In genomic region chr7:144127714-144128334, GRCh38 we compare ENCODE assay signal across 9 cellular contexts. TPM values are rescaled to one million over a fixed set of nuclear protein-coding genes. Genes with fewer than 3 reads are reported as not detected.
A peak's percentile ranks its signal among the peaks of the same experiment; 100 is the strongest.
DNase-seq lines count a peak whose midpoint lies in the region; ATAC-seq, FAIRE-seq and TF ChIP-seq lines count a peak whose summit lies in the region.
"Had no signal": no experiment of that assay in that cellular context is flagged by ENCODE, and none has a peak within 500 bp of the region (broad histone marks: within the 10 kb centered on the region; RNA-seq: fewer than 3 reads in every experiment).

No MANE protein-coding gene starts in this region.

- H3K27ac Mint-ChIP-seq in activated naive CD8-positive, alpha-beta T cell treated with anti-CD3 and anti-CD28 coated beads for 36 hours, result no peak overlapping the region

- no peak overlapping the region for H2AFZ ChIP-seq in SU-DHL-6 (ENCODE audit: low read depth, low read length, severe bottlenecking)

- peaks cover 8% of the 10 kb centered on the region for H3K4me1 Mint-ChIP-seq in activated naive CD8-positive, alpha-beta T cell treated with anti-CD3 and anti-CD28 coated beads for 36 hours

- no peak overlapping the region for H3K4me2 ChIP-seq in SU-DHL-6 (ENCODE audit: low read depth, low read length, poor library complexity, severe bottlenecking)

- H3K9me3 ChIP-seq in SU-DHL-6 (ENCODE audit: insufficient read depth, low read length) (no peaks in the 10 kb centered on the region), cardiac muscle cell (ENCODE audit: low read depth) (no peaks in the 10 kb centered on the region)

- no peaks in the 10 kb centered on the region for H3K9me3 Mint-ChIP-seq in activated naive CD8-positive, alpha-beta T cell treated with anti-CD3 and anti-CD28 coated beads for 36 hours

- H3K36me3 ChIP-seq in SU-DHL-6 (ENCODE audit: low read length) (no peaks in the 10 kb centered on the region), cardiac muscle cell (no peaks in the 10 kb centered on the region)

- H3K4me3 ChIP-seq in SU-DHL-6 (ENCODE audit: insufficient read depth, low read length, poor library complexity, severe bottlenecking), result no peak overlapping the region
- H3K4me3 ChIP-seq in cardiac muscle cell, result no peak overlapping the region

- H3K36me3 Mint-ChIP-seq in activated naive CD8-positive, alpha-beta T cell treated with anti-CD3 and anti-CD28 coated beads for 36 hours, result no peaks in the 10 kb centered on the region

- ATAC-seq in HG02623 (IDR thresholded peaks at IDR 0.05; ENCODE audit: unreplicated experiment), result peak; percentile 100

- H3K9ac ChIP-seq in SU-DHL-6 (ENCODE audit: low read length), result no peak overlapping the region

- no peak overlapping the region for H3K27ac ChIP-seq in SU-DHL-6 (ENCODE audit: low read depth, low read length)
- no peak overlapping the region for H3K27ac ChIP-seq in cardiac muscle cell

- H4K20me1 ChIP-seq in SU-DHL-6 (ENCODE audit: low read depth, low read length), result no peaks in the 10 kb centered on the region

- TF ChIP-seq CTCF in SU-DHL-6 (IDR thresholded peaks at IDR 0.05; ENCODE audit: insufficient read depth, low read length, poor library complexity, severe bottlenecking), result peak; percentile 86
- TF ChIP-seq CTCF in cardiac muscle cell (IDR thresholded peaks at IDR 0.05; ENCODE audit: low read depth, low read length), result peak; percentile 92

- no peaks in the 10 kb centered on the region for H3K9me2 ChIP-seq in SU-DHL-6 (replicated peaks; ENCODE audit: insufficient read depth, low read length)

- H3K4me1 ChIP-seq in cardiac muscle cell (ENCODE audit: low read depth), result no peaks in the 10 kb centered on the region

- TF ChIP-seq POLR2A in GM12891 (IDR thresholded peaks at IDR 0.05; ENCODE audit: low read depth, low read length), result no peak

- H3K4me3 Mint-ChIP-seq in activated naive CD8-positive, alpha-beta T cell treated with anti-CD3 and anti-CD28 coated beads for 36 hours, result no peak overlapping the region

- H3F3A ChIP-seq in SU-DHL-6 (ENCODE audit: insufficient read depth), result no peaks in the 10 kb centered on the region

- H3K79me2 ChIP-seq in SU-DHL-6 (ENCODE audit: insufficient read depth, low read length), result no peaks in the 10 kb centered on the region

- no peaks in the 10 kb centered on the region for H3K27me3 Mint-ChIP-seq in activated naive CD8-positive, alpha-beta T cell treated with anti-CD3 and anti-CD28 coated beads for 36 hours

- no peaks in the 10 kb centered on the region for H3K27me3 ChIP-seq in SU-DHL-6 (ENCODE audit: low read length)
- no peaks in the 10 kb centered on the region for H3K27me3 ChIP-seq in cardiac muscle cell

- peak; percentile 88 for FAIRE-seq in GM12891 (lab: Jason Lieb, UNC)

- DNase-seq in GM12891 (ENCODE audit: insufficient read length, low spot score) (peak; percentile 66), NCI-H1048 (lab: John Stamatoyannopoulos, UW) (peak; percentile 73), cardiac muscle cell (ENCODE audit: low read depth in 1 of 2, low spot score in 1 of 2) (peak; percentile 91 to 93), putamen (ENCODE audit: low spot score) (peak; percentile 7), middle frontal gyrus (ENCODE audit: extremely low spot score, low spot score) (no peak)
- DNase-seq in activated naive CD8-positive, alpha-beta T cell treated with anti-CD3 and anti-CD28 coated beads for 36 hours, result peak; percentile 82

TF ChIP-seq in GM12891, 5 proteins besides CTCF, POLR2A, EP300 and RAD21:
- TF ChIP-seq POLR2AphosphoS5 (IDR thresholded peaks at IDR 0.05; ENCODE audit: low read depth, low read length) (no peak), TAF1 (IDR thresholded peaks at IDR 0.05; ENCODE audit: low read depth, low read length) (no peak), SPI1 (IDR thresholded peaks at IDR 0.05; ENCODE audit: low read depth, low read length) (no peak), POU2F2 (IDR thresholded peaks at IDR 0.05; ENCODE audit: low read depth, low read length) (no peak), PAX5 (IDR thresholded peaks at IDR 0.05; ENCODE audit: insufficient read depth, low read length, severe bottlenecking) (no peak)

RNA-seq across cellular contexts. Expression of gene OR2A14, which starts 4.8 kb away (rescaled TPM):
- not detected for polyA plus RNA-seq in GM12891 (2012; ENCODE audit: low read depth, missing spikeins)
- not detected for total RNA-seq in activated naive CD8-positive, alpha-beta T cell treated with anti-CD3 and anti-CD28 coated beads for 36 hours
- total RNA-seq in cardiac muscle cell, result not detected in 2 replicates
- polyA plus RNA-seq in cardiac muscle cell, result not detected in 2 replicates
- total RNA-seq: subcutaneous adipose tissue had no signal

RNA-seq across cellular contexts. Expression of gene OR2A2, which starts 18.4 kb away (rescaled TPM):
- polyA plus RNA-seq in GM12891 (2012; ENCODE audit: low read depth, missing spikeins), result not detected
- not detected for total RNA-seq in activated naive CD8-positive, alpha-beta T cell treated with anti-CD3 and anti-CD28 coated beads for 36 hours
- not detected in 2 replicates for total RNA-seq in cardiac muscle cell
- polyA plus RNA-seq in cardiac muscle cell, result not detected in 2 replicates
- total RNA-seq: subcutaneous adipose tissue had no signal

RNA-seq across cellular contexts. Expression of gene OR2A12, which starts 41.7 kb away (rescaled TPM):
- polyA plus RNA-seq in GM12891 (2012; ENCODE audit: low read depth, missing spikeins), result not detected
- not detected for total RNA-seq in activated naive CD8-positive, alpha-beta T cell treated with anti-CD3 and anti-CD28 coated beads for 36 hours
- total RNA-seq in cardiac muscle cell, result not detected in 2 replicates
- not detected in 2 replicates for polyA plus RNA-seq in cardiac muscle cell
- total RNA-seq: subcutaneous adipose tissue had no signal

RNA-seq across cellular contexts. Expression of gene CTAGE4, which starts 55.4 kb away (rescaled TPM):
- polyA plus RNA-seq in GM12891 (2012; ENCODE audit: low read depth, missing spikeins), result 1.7 TPM
- total RNA-seq in activated naive CD8-positive, alpha-beta T cell treated with anti-CD3 and anti-CD28 coated beads for 36 hours, result 1 to 10 TPM in 1 of 2 experiments, under 1 TPM in 1; 0.90 to 1.8 TPM
- not detected in 2 replicates for total RNA-seq in cardiac muscle cell
- polyA plus RNA-seq in cardiac muscle cell, result 0.21 TPM in 1 of 2 replicates, not detected in the other

RNA-seq across cellular contexts. Expression of gene OR2A25, which starts 58.2 kb away (rescaled TPM):
- polyA plus RNA-seq in GM12891 (2012; ENCODE audit: low read depth, missing spikeins), result not detected
- not detected for total RNA-seq in activated naive CD8-positive, alpha-beta T cell treated with anti-CD3 and anti-CD28 coated beads for 36 hours
- not detected in 2 replicates for total RNA-seq in cardiac muscle cell
- not detected in 2 replicates for polyA plus RNA-seq in cardiac muscle cell
- total RNA-seq: subcutaneous adipose tissue had no signal
